Comparison of ENCODE assay signal across 1 cellular context in genomic region chr12:107760817-107761501, GRCh38.
TF ChIP-seq lines count a peak whose summit lies in the region.

A gene with protein sequence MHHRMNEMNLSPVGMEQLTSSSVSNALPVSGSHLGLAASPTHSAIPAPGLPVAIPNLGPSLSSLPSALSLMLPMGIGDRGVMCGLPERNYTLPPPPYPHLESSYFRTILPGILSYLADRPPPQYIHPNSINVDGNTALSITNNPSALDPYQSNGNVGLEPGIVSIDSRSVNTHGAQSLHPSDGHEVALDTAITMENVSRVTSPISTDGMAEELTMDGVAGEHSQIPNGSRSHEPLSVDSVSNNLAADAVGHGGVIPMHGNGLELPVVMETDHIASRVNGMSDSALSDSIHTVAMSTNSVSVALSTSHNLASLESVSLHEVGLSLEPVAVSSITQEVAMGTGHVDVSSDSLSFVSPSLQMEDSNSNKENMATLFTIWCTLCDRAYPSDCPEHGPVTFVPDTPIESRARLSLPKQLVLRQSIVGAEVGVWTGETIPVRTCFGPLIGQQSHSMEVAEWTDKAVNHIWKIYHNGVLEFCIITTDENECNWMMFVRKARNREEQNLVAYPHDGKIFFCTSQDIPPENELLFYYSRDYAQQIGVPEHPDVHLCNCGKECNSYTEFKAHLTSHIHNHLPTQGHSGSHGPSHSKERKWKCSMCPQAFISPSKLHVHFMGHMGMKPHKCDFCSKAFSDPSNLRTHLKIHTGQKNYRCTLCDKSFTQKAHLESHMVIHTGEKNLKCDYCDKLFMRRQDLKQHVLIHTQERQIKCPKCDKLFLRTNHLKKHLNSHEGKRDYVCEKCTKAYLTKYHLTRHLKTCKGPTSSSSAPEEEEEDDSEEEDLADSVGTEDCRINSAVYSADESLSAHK (minus strand): TSS chr12:107761137. CDS start chr12:107760515, 622 bp downstream.

TF ChIP-seq in GM12878, 131 proteins besides CTCF, POLR2A, EP300 and RAD21 (continued from another document):
- TF ChIP-seq MYC (IDR thresholded peaks at IDR 0.05; ENCODE audit: insufficient read depth, insufficient read length, insufficient replicate concordance, low read length, severe bottlenecking) (no peak), GATAD2B (conservative IDR thresholded peaks at IDR 0.05; ENCODE audit: low read depth) (peak; percentile 80), GABPA (IDR thresholded peaks at IDR 0.05; ENCODE audit: low read depth) (no peak), BHLHE40 (IDR thresholded peaks at IDR 0.05; ENCODE audit: borderline replicate concordance in 1 of 2, low read depth in 2 of 2, low read length in 1 of 2) (peak; percentile 54 to 90; a peak in 3 of 4 replicates), SUPT20H (IDR thresholded peaks at IDR 0.05; ENCODE audit: borderline replicate concordance, control insufficient read depth, low read depth, low read length) (no peak), ZNF24 (IDR thresholded peaks at IDR 0.05) (no peak), CUX1 (IDR thresholded peaks at IDR 0.05; ENCODE audit: insufficient replicate concordance, low read depth, low read length) (peak; percentile 83), POLR2AphosphoS5 (IDR thresholded peaks at IDR 0.05; ENCODE audit: low read length) (peak; percentile 85), POLR2AphosphoS2 (IDR thresholded peaks at IDR 0.05; ENCODE audit: low read depth, low read length) (no peak), SMAD5 (IDR thresholded peaks at IDR 0.05; ENCODE audit: low read depth) (no peak), KDM1A (IDR thresholded peaks at IDR 0.05; ENCODE audit: borderline replicate concordance) (no peak), MXI1 (IDR thresholded peaks at IDR 0.05; ENCODE audit: low read depth, low read length) (peak; percentile 82), RELA (IDR thresholded peaks at IDR 0.05; ENCODE audit: borderline replicate concordance, partially characterized antibody) (peak; percentile 88), BCLAF1 (IDR thresholded peaks at IDR 0.05) (no peak), NFXL1 (IDR thresholded peaks at IDR 0.05; ENCODE audit: borderline replicate concordance) (no peak), BCL11A (IDR thresholded peaks at IDR 0.05; ENCODE audit: low read depth, low read length) (no peak), CREM (IDR thresholded peaks at IDR 0.05; ENCODE audit: low read depth) (peak; percentile 73; the same call in 1 of the 2 replicates), NR2C2 (IDR thresholded peaks at IDR 0.05; ENCODE audit: borderline replicate concordance, control insufficient read depth, insufficient read length, low read depth) (peak; percentile 78), NFYA (IDR thresholded peaks at IDR 0.05; ENCODE audit: borderline replicate concordance, low read depth, low read length) (no peak), ZNF622 (IDR thresholded peaks at IDR 0.05) (no peak), ZSCAN29 (IDR thresholded peaks at IDR 0.05) (no peak)
